ENCODE assay signal across 14 cellular contexts in the genomic region with DNA sequence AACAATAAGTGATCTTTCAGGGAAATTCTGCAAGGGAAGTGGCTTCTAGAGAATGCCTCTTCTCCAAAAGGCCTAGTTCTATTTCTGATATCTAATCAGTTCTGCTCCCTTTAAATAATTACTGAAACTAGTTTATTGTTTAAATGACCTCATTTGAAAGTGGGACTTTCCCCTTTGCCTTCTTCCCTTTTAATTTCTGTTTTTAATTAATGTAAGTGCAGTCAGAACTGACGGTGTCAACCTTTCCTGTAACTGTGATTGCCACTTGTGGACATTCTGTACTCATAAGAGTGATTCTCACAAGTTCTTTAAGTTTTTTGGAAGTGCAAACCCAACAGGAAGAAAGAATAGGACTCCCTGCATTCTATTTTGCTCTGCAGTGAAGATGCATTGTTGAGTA.
"Had no signal": no experiment of that assay in that cellular context is flagged by ENCODE, and none has a peak within 500 bp of the region (broad histone marks: within the 10 kb centered on the region; RNA-seq: fewer than 3 reads in every experiment).

No MANE protein-coding gene starts in this region.

- DNase-seq: activated CD4-positive, alpha-beta T cell treated with anti-CD3 and anti-CD28 coated beads for 36 hours; activated CD8-positive, alpha-beta T cell treated with anti-CD3 and anti-CD28 coated beads, Interleukin-2, amount 10 ng/mL, durations not matched to agents 7 days and 5 days; activated effector memory CD4-positive, alpha-beta T cell treated with Interleukin-2 at 50 U/mL for 16 hours; dorsolateral prefrontal cortex; glutamatergic neuron; left colon; sigmoid colon; stimulated activated CD4-positive, alpha-beta T cell treated with anti-CD3 and anti-CD28 coated beads, Interleukin-2, amount 100 ng/mL, for 48 hours; T-helper 9 cell; transverse colon had no signal

- H3K36me3 ChIP-seq: ascending aorta, esophagus muscularis mucosa, sigmoid colon, transverse colon had no signal

- H3K4me3 Mint-ChIP-seq: activated CD4-positive, alpha-beta T cell treated with anti-CD3 and anti-CD28 coated beads for 36 hours; activated CD8-positive, alpha-beta T cell treated with anti-CD3 and anti-CD28 coated beads, Interleukin-2, amount 10 ng/mL, durations not matched to agents 7 days and 5 days; neural crest cell had no signal

- H3K9me3 ChIP-seq: ascending aorta, esophagus muscularis mucosa, sigmoid colon, transverse colon had no signal

- H3K27ac Mint-ChIP-seq: activated CD4-positive, alpha-beta T cell treated with anti-CD3 and anti-CD28 coated beads for 36 hours; activated CD8-positive, alpha-beta T cell treated with anti-CD3 and anti-CD28 coated beads, Interleukin-2, amount 10 ng/mL, durations not matched to agents 7 days and 5 days had no signal

- H3K27me3 ChIP-seq: ascending aorta, dorsolateral prefrontal cortex, esophagus muscularis mucosa, sigmoid colon, transverse colon had no signal

- H3K4me3 ChIP-seq: ascending aorta, dorsolateral prefrontal cortex, esophagus muscularis mucosa, sigmoid colon, transverse colon had no signal

- H3K27me3 Mint-ChIP-seq: activated CD4-positive, alpha-beta T cell treated with anti-CD3 and anti-CD28 coated beads for 36 hours had no signal

- H3K27ac ChIP-seq: ascending aorta, dorsolateral prefrontal cortex, esophagus muscularis mucosa, sigmoid colon, transverse colon had no signal

- FAIRE-seq: bronchial epithelial cell had no signal

- ATAC-seq: activated CD4-positive, alpha-beta T cell treated with anti-CD3 and anti-CD28 coated beads for 36 hours; activated CD8-positive, alpha-beta T cell treated with anti-CD3 and anti-CD28 coated beads, Interleukin-2, amount 10 ng/mL, durations not matched to agents 7 days and 5 days; left colon had no signal
